1 cellular context compared by ENCODE assay signal in the genomic region with DNA sequence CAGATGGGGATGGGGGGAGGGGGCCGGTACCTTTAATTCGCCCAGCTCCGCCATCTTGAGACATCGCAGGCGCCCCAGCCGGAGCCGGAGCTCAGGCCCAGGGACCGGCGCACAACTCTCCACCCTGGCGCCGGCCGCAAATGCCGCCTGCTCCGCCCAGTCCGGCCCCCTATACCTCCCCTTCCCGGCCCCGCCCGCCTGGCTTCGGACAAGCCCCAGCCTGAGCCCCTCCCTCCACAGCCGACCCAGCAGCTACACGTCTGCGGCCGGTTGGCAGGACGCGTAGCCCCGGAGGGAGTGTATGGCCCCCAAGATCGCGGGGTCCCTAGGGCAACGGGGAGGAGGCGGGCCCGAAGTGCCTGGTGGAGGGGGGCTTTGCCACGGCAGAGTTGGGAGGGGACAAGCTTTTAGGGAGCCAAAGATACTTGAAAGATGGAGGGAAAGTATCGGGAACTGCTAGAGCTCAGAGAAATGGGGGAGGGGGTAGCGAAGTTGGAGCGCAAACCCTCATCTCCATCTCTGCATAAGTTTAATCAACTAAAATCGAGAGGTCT.
TF ChIP-seq lines count a peak whose summit lies in the region.

TSS of gene PIAS3 (minus strand) at position 145 of the 554 bp plus-strand sequence. CDS start at position 54, 91 bp downstream.

TF ChIP-seq in HepG2, 621 proteins besides CTCF, POLR2A, EP300 and RAD21 (continued from another document and continues in another):
- TF ChIP-seq ARID5B (CRISPR knock-in tag; IDR thresholded peaks at IDR 0.05) (peak; percentile 53; the same call in 1 of the 2 replicates), ZNF577 (CRISPR knock-in tag; IDR thresholded peaks at IDR 0.05; ENCODE audit: borderline replicate concordance, low read depth) (no peak), FLYWCH1 (CRISPR knock-in tag; IDR thresholded peaks at IDR 0.05) (no peak), ZFY (CRISPR knock-in tag; IDR thresholded peaks at IDR 0.05) (no peak), ARNTL (CRISPR knock-in tag; IDR thresholded peaks at IDR 0.05) (peak; percentile 58; the same call in 1 of the 2 replicates), NR2C2 (CRISPR knock-in tag; IDR thresholded peaks at IDR 0.05; ENCODE audit: borderline replicate concordance) (no peak), ZNF768 (CRISPR knock-in tag; IDR thresholded peaks at IDR 0.05) (no peak), NCOA1 (CRISPR knock-in tag; IDR thresholded peaks at IDR 0.05) (no peak), RARA (CRISPR knock-in tag; IDR thresholded peaks at IDR 0.05) (no peak), BCL6 (CRISPR knock-in tag; IDR thresholded peaks at IDR 0.05) (0 out of 2 replicates have a peak, but pooled peaks have one; percentile 9), DNMT1 (CRISPR knock-in tag; IDR thresholded peaks at IDR 0.05) (no peak), ZNF256 (CRISPR knock-in tag; conservative IDR thresholded peaks at IDR 0.05) (no peak), KLF12 (CRISPR knock-in tag; IDR thresholded peaks at IDR 0.05; ENCODE audit: borderline replicate concordance) (peak; percentile 44; the same call in 1 of the 2 replicates), AKAP8 (CRISPR knock-in tag; IDR thresholded peaks at IDR 0.05) (0 out of 2 replicates have a peak, but pooled peaks have one; percentile 8), MTF2 (CRISPR knock-in tag; IDR thresholded peaks at IDR 0.05; ENCODE audit: borderline replicate concordance) (no peak), TEAD2 (CRISPR knock-in tag; IDR thresholded peaks at IDR 0.05) (no peak), ZNF652 (CRISPR knock-in tag; IDR thresholded peaks at IDR 0.05; ENCODE audit: borderline replicate concordance, low read depth) (0 out of 2 replicates have a peak, but pooled peaks have one; percentile 26), AGO2 (optimal IDR thresholded peaks at IDR 0.05; ENCODE audit: low read depth, low read length) (no peak), MTA1 (CRISPR knock-in tag; IDR thresholded peaks at IDR 0.05; ENCODE audit: borderline replicate concordance) (no peak), KDM5B (CRISPR knock-in tag; IDR thresholded peaks at IDR 0.05; ENCODE audit: borderline replicate concordance) (peak; percentile 57; the same call in 1 of the 2 replicates), HOXA3 (CRISPR knock-in tag; IDR thresholded peaks at IDR 0.05) (peak; percentile 84; the same call in 1 of the 2 replicates), ZNF747 (CRISPR knock-in tag; IDR thresholded peaks at IDR 0.05; ENCODE audit: borderline replicate concordance) (no peak), SALL1 (CRISPR knock-in tag; IDR thresholded peaks at IDR 0.05) (peak; percentile 25; the same call in 1 of the 2 replicates), ZNF317 (CRISPR knock-in tag; IDR thresholded peaks at IDR 0.05) (peak; percentile 23; the same call in 1 of the 2 replicates), NRL (CRISPR knock-in tag; IDR thresholded peaks at IDR 0.05; ENCODE audit: borderline replicate concordance) (peak; percentile 80; the same call in 1 of the 2 replicates), SP5 (CRISPR knock-in tag; IDR thresholded peaks at IDR 0.05; ENCODE audit: borderline replicate concordance, low read depth) (peak; percentile 91), ETV5 (CRISPR knock-in tag; IDR thresholded peaks at IDR 0.05; ENCODE audit: borderline replicate concordance) (peak; percentile 8; the same call in 1 of the 2 replicates), TEAD3 (CRISPR knock-in tag; optimal IDR thresholded peaks at IDR 0.05; ENCODE audit: borderline replicate concordance) (peak; percentile 45)
- TF ChIP-seq, protein P1, sequence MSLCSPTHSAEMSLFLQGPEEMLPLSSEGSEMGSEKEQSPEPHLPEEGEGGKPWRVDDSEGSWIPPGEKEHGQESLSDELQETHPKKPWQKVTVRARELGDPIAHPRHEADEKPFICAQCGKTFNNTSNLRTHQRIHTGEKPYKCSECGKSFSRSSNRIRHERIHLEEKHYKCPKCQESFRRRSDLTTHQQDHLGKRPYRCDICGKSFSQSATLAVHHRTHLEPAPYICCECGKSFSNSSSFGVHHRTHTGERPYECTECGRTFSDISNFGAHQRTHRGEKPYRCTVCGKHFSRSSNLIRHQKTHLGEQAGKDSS (CRISPR knock-in tag; IDR thresholded peaks at IDR 0.05; ENCODE audit: borderline replicate concordance, low read depth) = peak; percentile 62; the same call in 1 of the 2 replicates
- TF ChIP-seq, protein P2, sequence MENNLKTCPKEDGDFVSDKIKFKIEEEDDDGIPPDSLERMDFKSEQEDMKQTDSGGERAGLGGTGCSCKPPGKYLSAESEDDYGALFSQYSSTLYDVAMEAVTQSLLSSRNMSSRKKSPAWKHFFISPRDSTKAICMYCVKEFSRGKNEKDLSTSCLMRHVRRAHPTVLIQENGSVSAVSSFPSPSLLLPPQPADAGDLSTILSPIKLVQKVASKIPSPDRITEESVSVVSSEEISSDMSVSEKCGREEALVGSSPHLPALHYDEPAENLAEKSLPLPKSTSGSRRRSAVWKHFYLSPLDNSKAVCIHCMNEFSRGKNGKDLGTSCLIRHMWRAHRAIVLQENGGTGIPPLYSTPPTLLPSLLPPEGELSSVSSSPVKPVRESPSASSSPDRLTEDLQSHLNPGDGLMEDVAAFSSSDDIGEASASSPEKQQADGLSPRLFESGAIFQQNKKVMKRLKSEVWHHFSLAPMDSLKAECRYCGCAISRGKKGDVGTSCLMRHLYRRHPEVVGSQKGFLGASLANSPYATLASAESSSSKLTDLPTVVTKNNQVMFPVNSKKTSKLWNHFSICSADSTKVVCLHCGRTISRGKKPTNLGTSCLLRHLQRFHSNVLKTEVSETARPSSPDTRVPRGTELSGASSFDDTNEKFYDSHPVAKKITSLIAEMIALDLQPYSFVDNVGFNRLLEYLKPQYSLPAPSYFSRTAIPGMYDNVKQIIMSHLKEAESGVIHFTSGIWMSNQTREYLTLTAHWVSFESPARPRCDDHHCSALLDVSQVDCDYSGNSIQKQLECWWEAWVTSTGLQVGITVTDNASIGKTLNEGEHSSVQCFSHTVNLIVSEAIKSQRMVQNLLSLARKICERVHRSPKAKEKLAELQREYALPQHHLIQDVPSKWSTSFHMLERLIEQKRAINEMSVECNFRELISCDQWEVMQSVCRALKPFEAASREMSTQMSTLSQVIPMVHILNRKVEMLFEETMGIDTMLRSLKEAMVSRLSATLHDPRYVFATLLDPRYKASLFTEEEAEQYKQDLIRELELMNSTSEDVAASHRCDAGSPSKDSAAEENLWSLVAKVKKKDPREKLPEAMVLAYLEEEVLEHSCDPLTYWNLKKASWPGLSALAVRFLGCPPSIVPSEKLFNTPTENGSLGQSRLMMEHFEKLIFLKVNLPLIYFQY (CRISPR knock-in tag; IDR thresholded peaks at IDR 0.05; ENCODE audit: borderline replicate concordance) = 0 out of 2 replicates have a peak, but pooled peaks have one; percentile 59
- TF ChIP-seq, protein P3, sequence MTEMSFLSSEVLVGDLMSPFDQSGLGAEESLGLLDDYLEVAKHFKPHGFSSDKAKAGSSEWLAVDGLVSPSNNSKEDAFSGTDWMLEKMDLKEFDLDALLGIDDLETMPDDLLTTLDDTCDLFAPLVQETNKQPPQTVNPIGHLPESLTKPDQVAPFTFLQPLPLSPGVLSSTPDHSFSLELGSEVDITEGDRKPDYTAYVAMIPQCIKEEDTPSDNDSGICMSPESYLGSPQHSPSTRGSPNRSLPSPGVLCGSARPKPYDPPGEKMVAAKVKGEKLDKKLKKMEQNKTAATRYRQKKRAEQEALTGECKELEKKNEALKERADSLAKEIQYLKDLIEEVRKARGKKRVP (CRISPR knock-in tag; IDR thresholded peaks at IDR 0.05) = no peak; a peak in 1 of 4 replicates
- TF ChIP-seq, protein P4, sequence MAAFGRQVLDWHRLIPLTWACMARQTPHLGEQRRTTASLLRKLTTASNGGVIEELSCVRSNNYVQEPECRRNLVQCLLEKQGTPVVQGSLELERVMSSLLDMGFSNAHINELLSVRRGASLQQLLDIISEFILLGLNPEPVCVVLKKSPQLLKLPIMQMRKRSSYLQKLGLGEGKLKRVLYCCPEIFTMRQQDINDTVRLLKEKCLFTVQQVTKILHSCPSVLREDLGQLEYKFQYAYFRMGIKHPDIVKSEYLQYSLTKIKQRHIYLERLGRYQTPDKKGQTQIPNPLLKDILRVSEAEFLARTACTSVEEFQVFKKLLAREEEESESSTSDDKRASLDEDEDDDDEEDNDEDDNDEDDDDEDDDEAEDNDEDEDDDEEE (CRISPR knock-in tag; IDR thresholded peaks at IDR 0.05) = peak; percentile 67; the same call in 1 of the 2 replicates
- TF ChIP-seq, protein P5, sequence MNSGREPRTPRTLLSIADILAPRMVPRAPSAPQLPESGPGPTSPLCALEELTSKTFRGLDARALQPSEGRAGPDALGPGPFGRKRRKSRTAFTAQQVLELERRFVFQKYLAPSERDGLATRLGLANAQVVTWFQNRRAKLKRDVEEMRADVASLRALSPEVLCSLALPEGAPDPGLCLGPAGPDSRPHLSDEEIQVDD (CRISPR knock-in tag; IDR thresholded peaks at IDR 0.05; ENCODE audit: borderline replicate concordance) = no peak
- TF ChIP-seq, protein P6, sequence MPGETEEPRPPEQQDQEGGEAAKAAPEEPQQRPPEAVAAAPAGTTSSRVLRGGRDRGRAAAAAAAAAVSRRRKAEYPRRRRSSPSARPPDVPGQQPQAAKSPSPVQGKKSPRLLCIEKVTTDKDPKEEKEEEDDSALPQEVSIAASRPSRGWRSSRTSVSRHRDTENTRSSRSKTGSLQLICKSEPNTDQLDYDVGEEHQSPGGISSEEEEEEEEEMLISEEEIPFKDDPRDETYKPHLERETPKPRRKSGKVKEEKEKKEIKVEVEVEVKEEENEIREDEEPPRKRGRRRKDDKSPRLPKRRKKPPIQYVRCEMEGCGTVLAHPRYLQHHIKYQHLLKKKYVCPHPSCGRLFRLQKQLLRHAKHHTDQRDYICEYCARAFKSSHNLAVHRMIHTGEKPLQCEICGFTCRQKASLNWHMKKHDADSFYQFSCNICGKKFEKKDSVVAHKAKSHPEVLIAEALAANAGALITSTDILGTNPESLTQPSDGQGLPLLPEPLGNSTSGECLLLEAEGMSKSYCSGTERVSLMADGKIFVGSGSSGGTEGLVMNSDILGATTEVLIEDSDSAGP (CRISPR knock-in tag; IDR thresholded peaks at IDR 0.05; ENCODE audit: borderline replicate concordance) = peak; percentile 99; the same call in 1 of the 2 replicates
- TF ChIP-seq, protein P7, sequence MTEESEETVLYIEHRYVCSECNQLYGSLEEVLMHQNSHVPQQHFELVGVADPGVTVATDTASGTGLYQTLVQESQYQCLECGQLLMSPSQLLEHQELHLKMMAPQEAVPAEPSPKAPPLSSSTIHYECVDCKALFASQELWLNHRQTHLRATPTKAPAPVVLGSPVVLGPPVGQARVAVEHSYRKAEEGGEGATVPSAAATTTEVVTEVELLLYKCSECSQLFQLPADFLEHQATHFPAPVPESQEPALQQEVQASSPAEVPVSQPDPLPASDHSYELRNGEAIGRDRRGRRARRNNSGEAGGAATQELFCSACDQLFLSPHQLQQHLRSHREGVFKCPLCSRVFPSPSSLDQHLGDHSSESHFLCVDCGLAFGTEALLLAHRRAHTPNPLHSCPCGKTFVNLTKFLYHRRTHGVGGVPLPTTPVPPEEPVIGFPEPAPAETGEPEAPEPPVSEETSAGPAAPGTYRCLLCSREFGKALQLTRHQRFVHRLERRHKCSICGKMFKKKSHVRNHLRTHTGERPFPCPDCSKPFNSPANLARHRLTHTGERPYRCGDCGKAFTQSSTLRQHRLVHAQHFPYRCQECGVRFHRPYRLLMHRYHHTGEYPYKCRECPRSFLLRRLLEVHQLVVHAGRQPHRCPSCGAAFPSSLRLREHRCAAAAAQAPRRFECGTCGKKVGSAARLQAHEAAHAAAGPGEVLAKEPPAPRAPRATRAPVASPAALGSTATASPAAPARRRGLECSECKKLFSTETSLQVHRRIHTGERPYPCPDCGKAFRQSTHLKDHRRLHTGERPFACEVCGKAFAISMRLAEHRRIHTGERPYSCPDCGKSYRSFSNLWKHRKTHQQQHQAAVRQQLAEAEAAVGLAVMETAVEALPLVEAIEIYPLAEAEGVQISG (CRISPR knock-in tag; IDR thresholded peaks at IDR 0.05) = peak; percentile 69
